In genomic region chr13:44072536-44072935, GRCh38 we compare ENCODE assay signal across 17 cellular contexts.
DNase-seq lines count a peak whose midpoint lies in the region; ATAC-seq, FAIRE-seq and TF ChIP-seq lines count a peak whose summit lies in the region.
"Had no signal": no experiment of that assay in that cellular context is flagged by ENCODE, and none has a peak within 500 bp of the region (broad histone marks: within the 10 kb centered on the region; RNA-seq: fewer than 3 reads in every experiment).

No MANE protein-coding gene starts in this region.

- H3K36me3 ChIP-seq in HepG2 (replicated peaks in 1 of 2; ENCODE audit: control insufficient read depth in 1 of 2, insufficient read depth in 2 of 2, low read length in 2 of 2), result no peaks in the 10 kb centered on the region
- no peaks in the 10 kb centered on the region for H3K36me3 ChIP-seq in right lobe of liver
- H3K36me3 ChIP-seq in esophagus squamous epithelium, result no peaks in the 10 kb centered on the region
- H3K36me3 ChIP-seq: BE2C, HAP-1 had no signal

- no peak overlapping the region for H3K27ac Mint-ChIP-seq in WTC11
- no peak overlapping the region for H3K27ac Mint-ChIP-seq in activated CD4-positive, alpha-beta memory T cell treated with anti-CD3 and anti-CD28 coated beads, Interleukin-2, amount 10 ng/mL, durations not matched to agents 7 days and 5 days
- H3K27ac Mint-ChIP-seq: CD4-positive, CD25-positive, alpha-beta regulatory T cell; CD8-positive, alpha-beta memory T cell; HFFc6 had no signal

- TF ChIP-seq EP300 in HepG2 (IDR thresholded peaks at IDR 0.05; ENCODE audit: low read depth in 2 of 2, low read length in 2 of 2) (no peak), HepG2 (CRISPR knock-in tag; IDR thresholded peaks at IDR 0.05; ENCODE audit: borderline replicate concordance) (no peak)

- no peak overlapping the region for H3K4me2 ChIP-seq in HepG2 (ENCODE audit: low read depth, low read length)

- no peak overlapping the region for H3K9ac ChIP-seq in HepG2 (ENCODE audit: insufficient read depth, low read depth, low read length)

- peaks cover 23% of the 10 kb centered on the region for H3K4me1 Mint-ChIP-seq in WTC11
- H3K4me1 Mint-ChIP-seq in activated CD4-positive, alpha-beta memory T cell treated with anti-CD3 and anti-CD28 coated beads, Interleukin-2, amount 10 ng/mL, durations not matched to agents 7 days and 5 days, result no peaks in the 10 kb centered on the region
- H3K4me1 Mint-ChIP-seq: CD4-positive, CD25-positive, alpha-beta regulatory T cell; CD8-positive, alpha-beta memory T cell had no signal

- intact Hi-C loops in HepG2 (cut with micrococcal nuclease; ENCODE audit: unreplicated experiment), result no loop called here
- intact Hi-C loops in right lobe of liver (cut with DNase I), result no loop called here
- intact Hi-C loops in esophagus squamous epithelium (cut with DNase I), result no loop called here

- CTCF ChIA-PET in HepG2 (lab: Yijun Ruan, JAX; ENCODE audit: low intra/inter-chr PET ratio, low total read pairs) (no interaction called here), WTC11 (lab: Charles Lee) (no interaction called here)
- CTCF ChIA-PET in activated CD4-positive, alpha-beta memory T cell treated with anti-CD3 and anti-CD28 coated beads, Interleukin-2, amount 10 ng/mL, durations not matched to agents 7 days and 5 days (lab: Charles Lee), result no interaction called here

- H2AFZ ChIP-seq in HepG2 (ENCODE audit: low read length), result no peak overlapping the region

- in situ Hi-C loops in HepG2 (cut with HindIII; ENCODE audit: extremely low pct_ligation_motif_present, low pct_unique_long_range_greater_than_20kb), result no loop called here

- H3K9me3 ChIP-seq in HepG2 (ENCODE audit: low read length), result peaks cover 5% of the 10 kb centered on the region; the same call in 1 of the 2 replicates
- no peaks in the 10 kb centered on the region for H3K9me3 ChIP-seq in right lobe of liver
- H3K9me3 ChIP-seq in esophagus squamous epithelium, result peaks cover 0 to 5% (median 0%) of the 10 kb centered on the region in 3 donors
- H3K9me3 ChIP-seq: BE2C, HAP-1 had no signal

- no peak for DNase-seq in HepG2 (ENCODE audit: low spot score)
- DNase-seq in right lobe of liver, result no peak
- peak; percentile 3 to 34 for DNase-seq in Kasumi-1 (lab: John Stamatoyannopoulos, UW)
- DNase-seq in WTC11 (ENCODE audit: low spot score), result no peak
- DNase-seq in activated CD4-positive, alpha-beta memory T cell treated with anti-CD3 and anti-CD28 coated beads, Interleukin-2, amount 10 ng/mL, durations not matched to agents 7 days and 5 days, result no peak
- no peak for DNase-seq in esophagus squamous epithelium (lab: John Stamatoyannopoulos, UW)
- DNase-seq: ACHN; BE2C; C1 segment of cervical spinal cord; Caco-2; CD4-positive, CD25-positive, alpha-beta regulatory T cell; CD8-positive, alpha-beta memory T cell; HFFc6 had no signal

- no peak for TF ChIP-seq POLR2A in HepG2 (IDR thresholded peaks at IDR 0.05; ENCODE audit: insufficient read depth in 1 of 2, low read depth in 2 of 2, low read length in 2 of 2)
- TF ChIP-seq POLR2A in right lobe of liver (IDR thresholded peaks at IDR 0.05), result no peak
- no peak for TF ChIP-seq POLR2A in esophagus squamous epithelium (IDR thresholded peaks at IDR 0.05)

- H3K4me1 ChIP-seq in HepG2 (ENCODE audit: insufficient read depth, low read length) (peaks cover 7% of the 10 kb centered on the region; the same call in 1 of the 2 replicates), right lobe of liver (no peaks in the 10 kb centered on the region), esophagus squamous epithelium (peaks cover 0 to 10% (median 0%) of the 10 kb centered on the region in 3 donors)
- H3K4me1 ChIP-seq: BE2C had no signal

- POLR2A ChIA-PET in HepG2 (lab: Yijun Ruan, JAX) (no interaction called here), WTC11 (lab: Charles Lee) (no interaction called here)
- POLR2A ChIA-PET in activated CD4-positive, alpha-beta memory T cell treated with anti-CD3 and anti-CD28 coated beads, Interleukin-2, amount 10 ng/mL, durations not matched to agents 7 days and 5 days (lab: Charles Lee), result no interaction called here

- no peak overlapping the region for H3K4me3 ChIP-seq in HepG2 (replicated peaks in 1 of 3; ENCODE audit: insufficient read depth in 1 of 3, low read depth in 2 of 3, low read length in 3 of 3)
- no peak overlapping the region for H3K4me3 ChIP-seq in right lobe of liver
- H3K4me3 ChIP-seq in esophagus squamous epithelium, result no peak overlapping the region
- H3K4me3 ChIP-seq: HAP-1 had no signal

- TF ChIP-seq CTCF in HepG2 (CRISPR knock-in tag; IDR thresholded peaks at IDR 0.05) (no peak), right lobe of liver (IDR thresholded peaks at IDR 0.05) (no peak), WTC11 (IDR thresholded peaks at IDR 0.05) (no peak), esophagus squamous epithelium (IDR thresholded peaks at IDR 0.05) (no peak)

- no peaks in the 10 kb centered on the region for H3K27me3 ChIP-seq in HepG2 (ENCODE audit: control insufficient read depth in 1 of 2, insufficient read depth in 2 of 2, low read length in 2 of 2)
- no peaks in the 10 kb centered on the region for H3K27me3 ChIP-seq in right lobe of liver
- H3K27me3 ChIP-seq in esophagus squamous epithelium, result no peaks in the 10 kb centered on the region

- ATAC-seq in HepG2 (no peak), right lobe of liver (no peak), WTC11 (no peak)

- FAIRE-seq in HepG2 (lab: Jason Lieb, UNC), result no peak
- FAIRE-seq: D721Med, GM12891, GM19239 had no signal

- H4K20me1 ChIP-seq in HepG2 (ENCODE audit: insufficient read depth, low read length), result no peaks in the 10 kb centered on the region

- H3K4me3 Mint-ChIP-seq in WTC11, result no peak overlapping the region
- H3K4me3 Mint-ChIP-seq in activated CD4-positive, alpha-beta memory T cell treated with anti-CD3 and anti-CD28 coated beads, Interleukin-2, amount 10 ng/mL, durations not matched to agents 7 days and 5 days, result no peak overlapping the region
- H3K4me3 Mint-ChIP-seq: CD4-positive, CD25-positive, alpha-beta regulatory T cell; CD8-positive, alpha-beta memory T cell; HFFc6 had no signal

- peaks cover 22% of the 10 kb centered on the region for H3K36me3 Mint-ChIP-seq in WTC11
- no peaks in the 10 kb centered on the region for H3K36me3 Mint-ChIP-seq in activated CD4-positive, alpha-beta memory T cell treated with anti-CD3 and anti-CD28 coated beads, Interleukin-2, amount 10 ng/mL, durations not matched to agents 7 days and 5 days (ENCODE audit: low read depth)
- H3K36me3 Mint-ChIP-seq: CD4-positive, CD25-positive, alpha-beta regulatory T cell had no signal

- BruUV-seq in HepG2 (replicated peaks; lab: Mats Ljungman, UMichigan), result no TSS peak

- H3K9me3 Mint-ChIP-seq in WTC11, result peaks cover 41% of the 10 kb centered on the region
- H3K9me3 Mint-ChIP-seq in activated CD4-positive, alpha-beta memory T cell treated with anti-CD3 and anti-CD28 coated beads, Interleukin-2, amount 10 ng/mL, durations not matched to agents 7 days and 5 days, result peaks cover 9% of the 10 kb centered on the region

- H3K27me3 Mint-ChIP-seq in WTC11 (ENCODE audit: low read depth), result no peaks in the 10 kb centered on the region
- peaks cover 5% of the 10 kb centered on the region for H3K27me3 Mint-ChIP-seq in activated CD4-positive, alpha-beta memory T cell treated with anti-CD3 and anti-CD28 coated beads, Interleukin-2, amount 10 ng/mL, durations not matched to agents 7 days and 5 days

- no peak for TF ChIP-seq RAD21 in HepG2 (CRISPR knock-in tag; IDR thresholded peaks at IDR 0.05)

- no peaks in the 10 kb centered on the region for H3K79me2 ChIP-seq in HepG2 (ENCODE audit: insufficient read depth, low read length)

- no peak overlapping the region for H3K27ac ChIP-seq in HepG2 (ENCODE audit: extremely low read length, insufficient read depth, low read length)
- H3K27ac ChIP-seq in right lobe of liver, result no peak overlapping the region
- H3K27ac ChIP-seq in esophagus squamous epithelium, result no peak overlapping the region

TF ChIP-seq in HepG2, 621 proteins besides CTCF, POLR2A, EP300 and RAD21:
- TF ChIP-seq, protein P1, sequence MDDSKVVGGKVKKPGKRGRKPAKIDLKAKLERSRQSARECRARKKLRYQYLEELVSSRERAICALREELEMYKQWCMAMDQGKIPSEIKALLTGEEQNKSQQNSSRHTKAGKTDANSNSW (CRISPR knock-in tag; IDR thresholded peaks at IDR 0.05; ENCODE audit: borderline replicate concordance), result no peak
- peak; percentile 93 for TF ChIP-seq ZNF317 (CRISPR knock-in tag; IDR thresholded peaks at IDR 0.05)

TF ChIP-seq in WTC11, 78 proteins besides CTCF, POLR2A, EP300 and RAD21:
- TF ChIP-seq ZNF317 (CRISPR knock-in tag; IDR thresholded peaks at IDR 0.05; ENCODE audit: borderline replicate concordance, low read depth) (peak; percentile 93), NFYB (CRISPR knock-in tag; conservative IDR thresholded peaks at IDR 0.05; ENCODE audit: low read depth) (no peak)

Comparison
In these comparisons a context has a peak if more than half of its experiments do, and no peak if none do; other contexts are left out.
1. DNase-seq: peak in Kasumi-1 (2 of 2); none in HepG2 (single experiment), right lobe of liver (0 of 3), WTC11 (single experiment), activated CD4-positive, alpha-beta memory T cell treated with anti-CD3 and anti-CD28 coated beads, Interleukin-2, amount 10 ng/mL, durations not matched to agents 7 days and 5 days (single experiment) and esophagus squamous epithelium (single experiment).
2. Of the 50 proteins assayed by ChIP-seq in both HepG2 and WTC11: peak only in HepG2: none; only in WTC11: none; in both: ZNF317; in neither: 49.